ENCODE assay signal across 1 cellular context in the genomic region with DNA sequence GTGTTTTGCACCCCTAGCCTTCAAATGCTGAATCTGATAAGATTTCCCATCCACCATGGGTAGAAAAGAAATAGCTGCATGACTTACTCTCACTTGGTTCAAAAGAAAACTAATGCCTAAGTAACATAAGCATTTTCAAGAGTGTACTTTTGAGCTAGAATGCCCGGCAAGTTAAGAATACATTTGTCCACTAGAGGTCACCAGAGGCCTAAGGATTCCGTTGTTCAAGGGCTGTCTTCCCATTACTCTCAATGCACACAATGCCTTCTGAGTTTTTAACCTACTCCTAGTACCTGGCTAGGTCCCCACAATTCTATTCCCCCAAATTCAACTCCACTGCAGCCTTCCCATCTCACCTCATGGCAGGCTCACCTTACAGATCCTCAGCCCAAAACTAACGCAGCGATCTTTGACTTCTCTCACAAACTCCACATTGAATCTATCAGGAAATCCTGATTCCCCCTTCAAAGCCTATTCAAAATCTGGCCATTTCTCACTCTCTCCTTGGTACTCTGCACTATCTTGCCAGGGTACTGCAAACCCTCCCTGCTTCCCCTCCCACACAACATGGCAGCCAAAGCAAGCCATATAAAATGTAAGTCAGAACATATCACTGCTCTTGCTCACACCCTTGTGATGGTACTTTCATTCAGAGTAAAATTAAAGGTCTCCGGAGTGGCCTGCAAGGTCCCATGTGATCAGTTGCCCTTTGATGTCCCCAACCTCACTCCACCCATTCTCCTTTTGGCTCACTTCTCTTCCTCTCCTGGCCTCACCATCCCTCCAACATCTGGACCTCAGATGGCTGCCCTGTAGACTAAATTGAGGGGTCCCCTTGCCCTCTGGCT.
TF ChIP-seq lines count a peak whose summit lies in the region.

No MANE protein-coding gene starts in this region.

TF ChIP-seq in GM12878, 131 proteins besides CTCF, POLR2A, EP300 and RAD21 (continued from another document):
- TF ChIP-seq, protein P1, sequence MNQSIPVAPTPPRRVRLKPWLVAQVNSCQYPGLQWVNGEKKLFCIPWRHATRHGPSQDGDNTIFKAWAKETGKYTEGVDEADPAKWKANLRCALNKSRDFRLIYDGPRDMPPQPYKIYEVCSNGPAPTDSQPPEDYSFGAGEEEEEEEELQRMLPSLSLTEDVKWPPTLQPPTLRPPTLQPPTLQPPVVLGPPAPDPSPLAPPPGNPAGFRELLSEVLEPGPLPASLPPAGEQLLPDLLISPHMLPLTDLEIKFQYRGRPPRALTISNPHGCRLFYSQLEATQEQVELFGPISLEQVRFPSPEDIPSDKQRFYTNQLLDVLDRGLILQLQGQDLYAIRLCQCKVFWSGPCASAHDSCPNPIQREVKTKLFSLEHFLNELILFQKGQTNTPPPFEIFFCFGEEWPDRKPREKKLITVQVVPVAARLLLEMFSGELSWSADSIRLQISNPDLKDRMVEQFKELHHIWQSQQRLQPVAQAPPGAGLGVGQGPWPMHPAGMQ (IDR thresholded peaks at IDR 0.05; ENCODE audit: borderline replicate concordance): no peak
- TF ChIP-seq, protein P2, sequence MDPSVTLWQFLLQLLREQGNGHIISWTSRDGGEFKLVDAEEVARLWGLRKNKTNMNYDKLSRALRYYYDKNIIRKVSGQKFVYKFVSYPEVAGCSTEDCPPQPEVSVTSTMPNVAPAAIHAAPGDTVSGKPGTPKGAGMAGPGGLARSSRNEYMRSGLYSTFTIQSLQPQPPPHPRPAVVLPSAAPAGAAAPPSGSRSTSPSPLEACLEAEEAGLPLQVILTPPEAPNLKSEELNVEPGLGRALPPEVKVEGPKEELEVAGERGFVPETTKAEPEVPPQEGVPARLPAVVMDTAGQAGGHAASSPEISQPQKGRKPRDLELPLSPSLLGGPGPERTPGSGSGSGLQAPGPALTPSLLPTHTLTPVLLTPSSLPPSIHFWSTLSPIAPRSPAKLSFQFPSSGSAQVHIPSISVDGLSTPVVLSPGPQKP (IDR thresholded peaks at IDR 0.05; ENCODE audit: low read depth, low read length): no peak
- TF ChIP-seq, protein P3, sequence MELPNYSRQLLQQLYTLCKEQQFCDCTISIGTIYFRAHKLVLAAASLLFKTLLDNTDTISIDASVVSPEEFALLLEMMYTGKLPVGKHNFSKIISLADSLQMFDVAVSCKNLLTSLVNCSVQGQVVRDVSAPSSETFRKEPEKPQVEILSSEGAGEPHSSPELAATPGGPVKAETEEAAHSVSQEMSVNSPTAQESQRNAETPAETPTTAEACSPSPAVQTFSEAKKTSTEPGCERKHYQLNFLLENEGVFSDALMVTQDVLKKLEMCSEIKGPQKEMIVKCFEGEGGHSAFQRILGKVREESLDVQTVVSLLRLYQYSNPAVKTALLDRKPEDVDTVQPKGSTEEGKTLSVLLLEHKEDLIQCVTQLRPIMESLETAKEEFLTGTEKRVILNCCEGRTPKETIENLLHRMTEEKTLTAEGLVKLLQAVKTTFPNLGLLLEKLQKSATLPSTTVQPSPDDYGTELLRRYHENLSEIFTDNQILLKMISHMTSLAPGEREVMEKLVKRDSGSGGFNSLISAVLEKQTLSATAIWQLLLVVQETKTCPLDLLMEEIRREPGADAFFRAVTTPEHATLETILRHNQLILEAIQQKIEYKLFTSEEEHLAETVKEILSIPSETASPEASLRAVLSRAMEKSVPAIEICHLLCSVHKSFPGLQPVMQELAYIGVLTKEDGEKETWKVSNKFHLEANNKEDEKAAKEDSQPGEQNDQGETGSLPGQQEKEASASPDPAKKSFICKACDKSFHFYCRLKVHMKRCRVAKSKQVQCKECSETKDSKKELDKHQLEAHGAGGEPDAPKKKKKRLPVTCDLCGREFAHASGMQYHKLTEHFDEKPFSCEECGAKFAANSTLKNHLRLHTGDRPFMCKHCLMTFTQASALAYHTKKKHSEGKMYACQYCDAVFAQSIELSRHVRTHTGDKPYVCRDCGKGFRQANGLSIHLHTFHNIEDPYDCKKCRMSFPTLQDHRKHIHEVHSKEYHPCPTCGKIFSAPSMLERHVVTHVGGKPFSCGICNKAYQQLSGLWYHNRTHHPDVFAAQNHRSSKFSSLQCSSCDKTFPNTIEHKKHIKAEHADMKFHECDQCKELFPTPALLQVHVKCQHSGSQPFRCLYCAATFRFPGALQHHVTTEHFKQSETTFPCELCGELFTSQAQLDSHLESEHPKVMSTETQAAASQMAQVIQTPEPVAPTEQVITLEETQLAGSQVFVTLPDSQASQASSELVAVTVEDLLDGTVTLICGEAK (IDR thresholded peaks at IDR 0.05; ENCODE audit: borderline replicate concordance): no peak
- TF ChIP-seq NR2C1 (IDR thresholded peaks at IDR 0.05) (no peak), SMC3 (IDR thresholded peaks at IDR 0.05; ENCODE audit: borderline replicate concordance, low read length) (peak; percentile 75; the same call in 1 of the 2 replicates), ZNF24 (IDR thresholded peaks at IDR 0.05) (no peak), YY1 (IDR thresholded peaks at IDR 0.05; ENCODE audit: low read depth, low read length) (0 out of 2 replicates have a peak, but pooled peaks have one; percentile 14)
- TF ChIP-seq, protein P4, sequence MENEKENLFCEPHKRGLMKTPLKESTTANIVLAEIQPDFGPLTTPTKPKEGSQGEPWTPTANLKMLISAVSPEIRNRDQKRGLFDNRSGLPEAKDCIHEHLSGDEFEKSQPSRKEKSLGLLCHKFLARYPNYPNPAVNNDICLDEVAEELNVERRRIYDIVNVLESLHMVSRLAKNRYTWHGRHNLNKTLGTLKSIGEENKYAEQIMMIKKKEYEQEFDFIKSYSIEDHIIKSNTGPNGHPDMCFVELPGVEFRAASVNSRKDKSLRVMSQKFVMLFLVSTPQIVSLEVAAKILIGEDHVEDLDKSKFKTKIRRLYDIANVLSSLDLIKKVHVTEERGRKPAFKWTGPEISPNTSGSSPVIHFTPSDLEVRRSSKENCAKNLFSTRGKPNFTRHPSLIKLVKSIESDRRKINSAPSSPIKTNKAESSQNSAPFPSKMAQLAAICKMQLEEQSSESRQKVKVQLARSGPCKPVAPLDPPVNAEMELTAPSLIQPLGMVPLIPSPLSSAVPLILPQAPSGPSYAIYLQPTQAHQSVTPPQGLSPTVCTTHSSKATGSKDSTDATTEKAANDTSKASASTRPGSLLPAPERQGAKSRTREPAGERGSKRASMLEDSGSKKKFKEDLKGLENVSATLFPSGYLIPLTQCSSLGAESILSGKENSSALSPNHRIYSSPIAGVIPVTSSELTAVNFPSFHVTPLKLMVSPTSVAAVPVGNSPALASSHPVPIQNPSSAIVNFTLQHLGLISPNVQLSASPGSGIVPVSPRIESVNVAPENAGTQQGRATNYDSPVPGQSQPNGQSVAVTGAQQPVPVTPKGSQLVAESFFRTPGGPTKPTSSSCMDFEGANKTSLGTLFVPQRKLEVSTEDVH (IDR thresholded peaks at IDR 0.05; ENCODE audit: low read depth, partially characterized antibody): no peak
- TF ChIP-seq, protein P5, sequence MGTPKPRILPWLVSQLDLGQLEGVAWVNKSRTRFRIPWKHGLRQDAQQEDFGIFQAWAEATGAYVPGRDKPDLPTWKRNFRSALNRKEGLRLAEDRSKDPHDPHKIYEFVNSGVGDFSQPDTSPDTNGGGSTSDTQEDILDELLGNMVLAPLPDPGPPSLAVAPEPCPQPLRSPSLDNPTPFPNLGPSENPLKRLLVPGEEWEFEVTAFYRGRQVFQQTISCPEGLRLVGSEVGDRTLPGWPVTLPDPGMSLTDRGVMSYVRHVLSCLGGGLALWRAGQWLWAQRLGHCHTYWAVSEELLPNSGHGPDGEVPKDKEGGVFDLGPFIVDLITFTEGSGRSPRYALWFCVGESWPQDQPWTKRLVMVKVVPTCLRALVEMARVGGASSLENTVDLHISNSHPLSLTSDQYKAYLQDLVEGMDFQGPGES (IDR thresholded peaks at IDR 0.05): no peak
TF ChIP-seq in GM12878: peak in this region for 2.
